Comparison of ENCODE assay signal across 11 cellular contexts in genomic region chr6:154277578-154278128, GRCh38.
DNase-seq lines count a peak whose midpoint lies in the region; ATAC-seq and FAIRE-seq lines count a peak whose summit lies in the region.
"Had no signal": no experiment of that assay in that cellular context is flagged by ENCODE, and none has a peak within 500 bp of the region (broad histone marks: within the 10 kb centered on the region; RNA-seq: fewer than 3 reads in every experiment).

No MANE protein-coding gene starts in this region.

- H3K4me3 Mint-ChIP-seq in activated naive CD8-positive, alpha-beta T cell treated with anti-CD3 and anti-CD28 coated beads, Interleukin-2, amount 50 U/mL, for 24 hours, result peak overlapping the region; percentile 56

- no peaks in the 10 kb centered on the region for H3K27me3 Mint-ChIP-seq in activated naive CD8-positive, alpha-beta T cell treated with anti-CD3 and anti-CD28 coated beads, Interleukin-2, amount 50 U/mL, for 24 hours

- H3K9me3 Mint-ChIP-seq in activated naive CD8-positive, alpha-beta T cell treated with anti-CD3 and anti-CD28 coated beads, Interleukin-2, amount 50 U/mL, for 24 hours, result no peaks in the 10 kb centered on the region

- peak; percentile 47 for ATAC-seq in HG03442 (IDR thresholded peaks at IDR 0.05; ENCODE audit: unreplicated experiment)
- ATAC-seq in activated naive CD8-positive, alpha-beta T cell treated with anti-CD3 and anti-CD28 coated beads, Interleukin-2, amount 50 U/mL, for 24 hours, result peak; percentile 67

- DNase-seq in activated T-cell treated with anti-CD3 and anti-CD28 coated beads for 4 hours (peak; percentile 29), NCI-H2196 (lab: John Stamatoyannopoulos, UW; ENCODE audit: unreplicated experiment) (no peak), NCI-H2107 (lab: John Stamatoyannopoulos, UW) (no peak), RCC 7860 (ENCODE audit: low spot score) (no peak)
- no peak for DNase-seq in activated T-cell treated with anti-CD3 and anti-CD28 coated beads, Interleukin-2, amount 50 U/mL, for 1 hour
- DNase-seq in activated naive CD8-positive, alpha-beta T cell treated with anti-CD3 and anti-CD28 coated beads, Interleukin-2, amount 50 U/mL, for 24 hours, result peak; percentile 30
- DNase-seq in stimulated activated naive CD4-positive, alpha-beta T cell treated with Interleukin-2 at 50 U/mL for 16 hours (lab: John Stamatoyannopoulos, UW), result peak; percentile 19
- DNase-seq: DMS 273 treated with DMSO at 0.1 percent for 48 hours, left cardiac atrium had no signal

- H3K36me3 Mint-ChIP-seq in activated naive CD8-positive, alpha-beta T cell treated with anti-CD3 and anti-CD28 coated beads, Interleukin-2, amount 50 U/mL, for 24 hours (ENCODE audit: low read depth), result no peaks in the 10 kb centered on the region

- H3K4me1 Mint-ChIP-seq in activated naive CD8-positive, alpha-beta T cell treated with anti-CD3 and anti-CD28 coated beads, Interleukin-2, amount 50 U/mL, for 24 hours, result peaks cover 42% of the 10 kb centered on the region

- no peak for FAIRE-seq in RCC 7860 (lab: Jason Lieb, UNC)
- FAIRE-seq: H1 had no signal

- peak overlapping the region; percentile 74 for H3K27ac Mint-ChIP-seq in activated naive CD8-positive, alpha-beta T cell treated with anti-CD3 and anti-CD28 coated beads, Interleukin-2, amount 50 U/mL, for 24 hours

Comparison
In these comparisons a context has a peak if more than half of its experiments do, and no peak if none do; other contexts are left out.
1. DNase-seq: peak in activated T-cell treated with anti-CD3 and anti-CD28 coated beads for 4 hours (single experiment), activated naive CD8-positive, alpha-beta T cell treated with anti-CD3 and anti-CD28 coated beads, Interleukin-2, amount 50 U/mL, for 24 hours (single experiment) and stimulated activated naive CD4-positive, alpha-beta T cell treated with Interleukin-2 at 50 U/mL for 16 hours (single experiment); none in activated T-cell treated with anti-CD3 and anti-CD28 coated beads, Interleukin-2, amount 50 U/mL, for 1 hour (single experiment), NCI-H2196 (single experiment), NCI-H2107 (single experiment) and RCC 7860 (single experiment).